ENCODE assay signal across 1 cellular context in the genomic region with DNA sequence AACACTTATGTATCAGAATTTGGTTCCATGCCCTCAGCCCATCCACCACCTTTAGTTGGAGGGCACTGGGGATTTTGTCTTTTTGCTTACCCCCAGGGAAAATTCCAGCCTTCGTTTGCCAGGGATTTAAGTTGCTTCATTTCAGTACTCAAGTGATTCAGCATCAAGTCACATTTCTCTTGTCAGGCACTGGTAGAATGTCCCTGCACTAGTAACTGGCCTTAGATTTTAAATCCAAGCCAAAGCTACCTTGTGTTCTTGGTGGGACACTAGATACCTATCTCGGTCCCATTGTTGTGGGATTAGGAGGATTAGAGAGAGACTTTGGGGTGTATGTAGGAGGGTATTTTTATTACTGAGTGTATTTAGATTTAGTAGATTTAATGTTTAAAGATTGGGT.
TF ChIP-seq lines count a peak whose summit lies in the region.

No MANE protein-coding gene starts in this region.

TF ChIP-seq in SK-N-SH treated with all-trans-retinoic acid at 6 μM for 48 hours, 23 proteins besides CTCF, POLR2A, EP300 and RAD21 (continued from another document):
- TF ChIP-seq, protein P1, sequence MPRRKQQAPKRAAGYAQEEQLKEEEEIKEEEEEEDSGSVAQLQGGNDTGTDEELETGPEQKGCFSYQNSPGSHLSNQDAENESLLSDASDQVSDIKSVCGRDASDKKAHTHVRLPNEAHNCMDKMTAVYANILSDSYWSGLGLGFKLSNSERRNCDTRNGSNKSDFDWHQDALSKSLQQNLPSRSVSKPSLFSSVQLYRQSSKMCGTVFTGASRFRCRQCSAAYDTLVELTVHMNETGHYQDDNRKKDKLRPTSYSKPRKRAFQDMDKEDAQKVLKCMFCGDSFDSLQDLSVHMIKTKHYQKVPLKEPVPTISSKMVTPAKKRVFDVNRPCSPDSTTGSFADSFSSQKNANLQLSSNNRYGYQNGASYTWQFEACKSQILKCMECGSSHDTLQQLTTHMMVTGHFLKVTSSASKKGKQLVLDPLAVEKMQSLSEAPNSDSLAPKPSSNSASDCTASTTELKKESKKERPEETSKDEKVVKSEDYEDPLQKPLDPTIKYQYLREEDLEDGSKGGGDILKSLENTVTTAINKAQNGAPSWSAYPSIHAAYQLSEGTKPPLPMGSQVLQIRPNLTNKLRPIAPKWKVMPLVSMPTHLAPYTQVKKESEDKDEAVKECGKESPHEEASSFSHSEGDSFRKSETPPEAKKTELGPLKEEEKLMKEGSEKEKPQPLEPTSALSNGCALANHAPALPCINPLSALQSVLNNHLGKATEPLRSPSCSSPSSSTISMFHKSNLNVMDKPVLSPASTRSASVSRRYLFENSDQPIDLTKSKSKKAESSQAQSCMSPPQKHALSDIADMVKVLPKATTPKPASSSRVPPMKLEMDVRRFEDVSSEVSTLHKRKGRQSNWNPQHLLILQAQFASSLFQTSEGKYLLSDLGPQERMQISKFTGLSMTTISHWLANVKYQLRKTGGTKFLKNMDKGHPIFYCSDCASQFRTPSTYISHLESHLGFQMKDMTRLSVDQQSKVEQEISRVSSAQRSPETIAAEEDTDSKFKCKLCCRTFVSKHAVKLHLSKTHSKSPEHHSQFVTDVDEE (CRISPR knock-in tag; IDR thresholded peaks at IDR 0.05): no peak
- TF ChIP-seq ZC3H10 (CRISPR knock-in tag; IDR thresholded peaks at IDR 0.05) (no peak), GLIS3 (CRISPR knock-in tag; IDR thresholded peaks at IDR 0.05) (no peak), RARB (CRISPR knock-in tag; IDR thresholded peaks at IDR 0.05) (no peak), TOX (CRISPR knock-in tag; IDR thresholded peaks at IDR 0.05; ENCODE audit: borderline replicate concordance) (no peak), ARNTL (CRISPR knock-in tag; IDR thresholded peaks at IDR 0.05; ENCODE audit: borderline replicate concordance, low read depth) (no peak)
- TF ChIP-seq, protein P2, sequence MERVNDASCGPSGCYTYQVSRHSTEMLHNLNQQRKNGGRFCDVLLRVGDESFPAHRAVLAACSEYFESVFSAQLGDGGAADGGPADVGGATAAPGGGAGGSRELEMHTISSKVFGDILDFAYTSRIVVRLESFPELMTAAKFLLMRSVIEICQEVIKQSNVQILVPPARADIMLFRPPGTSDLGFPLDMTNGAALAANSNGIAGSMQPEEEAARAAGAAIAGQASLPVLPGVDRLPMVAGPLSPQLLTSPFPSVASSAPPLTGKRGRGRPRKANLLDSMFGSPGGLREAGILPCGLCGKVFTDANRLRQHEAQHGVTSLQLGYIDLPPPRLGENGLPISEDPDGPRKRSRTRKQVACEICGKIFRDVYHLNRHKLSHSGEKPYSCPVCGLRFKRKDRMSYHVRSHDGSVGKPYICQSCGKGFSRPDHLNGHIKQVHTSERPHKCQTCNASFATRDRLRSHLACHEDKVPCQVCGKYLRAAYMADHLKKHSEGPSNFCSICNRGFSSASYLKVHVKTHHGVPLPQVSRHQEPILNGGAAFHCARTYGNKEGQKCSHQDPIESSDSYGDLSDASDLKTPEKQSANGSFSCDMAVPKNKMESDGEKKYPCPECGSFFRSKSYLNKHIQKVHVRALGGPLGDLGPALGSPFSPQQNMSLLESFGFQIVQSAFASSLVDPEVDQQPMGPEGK (CRISPR knock-in tag; IDR thresholded peaks at IDR 0.05; ENCODE audit: borderline replicate concordance): no peak
- TF ChIP-seq, protein P3, sequence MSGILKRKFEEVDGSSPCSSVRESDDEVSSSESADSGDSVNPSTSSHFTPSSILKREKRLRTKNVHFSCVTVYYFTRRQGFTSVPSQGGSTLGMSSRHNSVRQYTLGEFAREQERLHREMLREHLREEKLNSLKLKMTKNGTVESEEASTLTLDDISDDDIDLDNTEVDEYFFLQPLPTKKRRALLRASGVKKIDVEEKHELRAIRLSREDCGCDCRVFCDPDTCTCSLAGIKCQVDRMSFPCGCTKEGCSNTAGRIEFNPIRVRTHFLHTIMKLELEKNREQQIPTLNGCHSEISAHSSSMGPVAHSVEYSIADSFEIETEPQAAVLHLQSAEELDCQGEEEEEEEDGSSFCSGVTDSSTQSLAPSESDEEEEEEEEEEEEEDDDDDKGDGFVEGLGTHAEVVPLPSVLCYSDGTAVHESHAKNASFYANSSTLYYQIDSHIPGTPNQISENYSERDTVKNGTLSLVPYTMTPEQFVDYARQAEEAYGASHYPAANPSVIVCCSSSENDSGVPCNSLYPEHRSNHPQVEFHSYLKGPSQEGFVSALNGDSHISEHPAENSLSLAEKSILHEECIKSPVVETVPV (CRISPR knock-in tag; IDR thresholded peaks at IDR 0.05): no peak
